15 cellular contexts compared by ENCODE assay signal in the genomic region with DNA sequence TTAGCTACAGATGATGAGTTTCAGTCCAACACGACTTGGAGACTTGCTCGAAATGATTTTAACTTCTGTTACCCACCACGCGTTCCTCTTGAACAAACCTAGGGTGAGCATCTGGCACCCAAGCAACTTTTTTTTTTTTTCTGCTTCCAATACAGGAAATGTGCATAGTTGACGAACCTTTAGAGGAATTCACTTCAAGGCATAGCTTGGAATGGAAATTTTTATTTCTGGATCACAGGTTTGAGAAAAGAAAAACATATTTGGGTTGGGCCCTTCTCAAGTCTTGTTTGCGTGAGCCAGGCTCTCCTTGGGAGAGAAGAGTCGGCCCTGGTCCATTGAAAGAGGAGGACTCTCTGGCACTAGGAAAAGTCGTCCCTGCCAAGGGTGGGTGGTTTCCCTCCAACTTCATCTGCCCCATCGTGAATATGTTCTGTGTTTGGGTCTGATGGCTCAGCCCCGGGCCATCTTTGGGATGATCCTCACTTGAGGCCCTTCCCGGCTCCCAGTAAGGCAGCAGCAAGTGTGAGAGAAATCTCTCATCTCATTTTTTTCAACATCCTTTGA.
"Had no signal": no experiment of that assay in that cellular context is flagged by ENCODE, and none has a peak within 500 bp of the region (broad histone marks: within the 10 kb centered on the region; RNA-seq: fewer than 3 reads in every experiment).

No MANE protein-coding gene starts in this region.

- ATAC-seq: activated CD8-positive, alpha-beta T cell treated with anti-CD3 and anti-CD28 coated beads, Interleukin-2, amount 10 ng/mL, durations not matched to agents 7 days and 5 days; SK-N-SH treated with all-trans-retinoic acid at 6 μM for 48 hours had no signal

- DNase-seq: activated CD4-positive, alpha-beta T cell treated with anti-CD3 and anti-CD28 coated beads for 1 hour; activated CD4-positive, alpha-beta T cell treated with anti-CD3 and anti-CD28 coated beads, Interleukin-2, amount 50 U/mL, for 1 hour; activated CD8-positive, alpha-beta T cell treated with anti-CD3 and anti-CD28 coated beads, Interleukin-2, amount 10 ng/mL, durations not matched to agents 7 days and 5 days; activated naive CD4-positive, alpha-beta T cell treated with Interleukin-2 at 50 U/mL for 16 hours; activated naive CD8-positive, alpha-beta T cell treated with anti-CD3 and anti-CD28 coated beads for 36 hours; cortex of kidney; endodermal cell; esophagus squamous epithelium; occipital lobe; stimulated activated CD4-positive, alpha-beta T cell treated with anti-CD3 and anti-CD28 coated beads, Interleukin-12 subunit alpha, Interleukin-12 subunit beta, amount 100 ng/mL, for 4 hours; stimulated activated CD4-positive, alpha-beta T cell treated with anti-CD3 and anti-CD28 coated beads, Interleukin-4, amount 100 ng/mL, for 4 hours; substantia nigra; trophoblast cell had no signal

- H3K27me3 ChIP-seq: esophagus squamous epithelium had no signal

- H3K9me3 ChIP-seq: esophagus squamous epithelium had no signal

- H3K4me3 ChIP-seq: esophagus squamous epithelium, lung had no signal

- H3K27ac ChIP-seq: esophagus squamous epithelium had no signal
